In the genomic region with DNA sequence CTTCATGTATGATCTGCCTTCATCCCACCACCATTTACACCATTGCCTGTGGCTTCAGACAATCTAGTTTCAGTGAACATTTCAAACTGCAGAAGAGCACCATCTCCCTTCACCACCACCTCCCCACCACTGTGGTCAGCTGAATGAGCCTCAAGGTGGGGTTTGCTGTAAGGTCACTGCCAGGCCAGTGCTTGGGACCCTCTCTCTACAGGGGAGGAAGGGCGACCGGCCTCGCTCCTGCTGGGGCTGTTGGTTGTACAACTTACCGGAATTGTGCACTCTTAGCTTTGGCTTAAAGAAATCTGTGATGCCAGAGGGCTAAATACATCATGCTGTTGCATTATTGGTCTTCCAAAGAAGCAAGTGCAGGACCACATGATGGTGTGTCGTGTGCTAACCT, we compare ENCODE assay signal across 13 cellular contexts. TPM values are rescaled to one million over a fixed set of nuclear protein-coding genes. Genes with fewer than 3 reads are reported as not detected.
DNase-seq lines count a peak whose midpoint lies in the region; ATAC-seq and TF ChIP-seq lines count a peak whose summit lies in the region.
"Had no signal": no experiment of that assay in that cellular context is flagged by ENCODE, and none has a peak within 500 bp of the region (broad histone marks: within the 10 kb centered on the region; RNA-seq: fewer than 3 reads in every experiment).

No MANE protein-coding gene starts in this region.

- in situ Hi-C loops in Panc1 (cut with HindIII; ENCODE audit: low pct_unique_long_range_greater_than_20kb, low sequenced_read_pairs): no loop called here

- H3K36me3 ChIP-seq in Panc1 (ENCODE audit: control insufficient read depth, insufficient read depth, low read length) (no peaks in the 10 kb centered on the region), MG63 (peaks cover 26% of the 10 kb centered on the region), body of pancreas (replicated peaks in 1 of 2; ENCODE audit: insufficient read depth in 1 of 2, low read depth in 2 of 2) (no peaks in the 10 kb centered on the region)
- H3K36me3 ChIP-seq: tibial nerve had no signal

- peak overlapping the region; percentile 19 for H3K4me3 Mint-ChIP-seq in T-helper 1 cell treated with Interleukin-12 subunit alpha and Interleukin-12 subunit beta and Interleukin-4 antibody, amounts not matched to agents 30 μg/mL and 1 μg/mL, for 36 hours
- H3K4me3 Mint-ChIP-seq in dendritic cell treated with granulocyte-macrophage colony-stimulating factor and Interleukin-4, amounts not matched to agents 40 ng/mL and 50 ng/mL, for 4 days: no peak overlapping the region

- H3K27me3 ChIP-seq in Panc1 (ENCODE audit: control insufficient read depth, insufficient read depth, low read length) (no peaks in the 10 kb centered on the region), MG63 (no peaks in the 10 kb centered on the region), body of pancreas (no peaks in the 10 kb centered on the region)
- H3K27me3 ChIP-seq: esophagus squamous epithelium, tibial nerve had no signal

- H3K27ac Mint-ChIP-seq in T-helper 1 cell treated with Interleukin-12 subunit alpha and Interleukin-12 subunit beta and Interleukin-4 antibody, amounts not matched to agents 30 μg/mL and 1 μg/mL, for 36 hours: peak overlapping the region; percentile 76
- peak overlapping the region; percentile 83 for H3K27ac Mint-ChIP-seq in dendritic cell treated with granulocyte-macrophage colony-stimulating factor and Interleukin-4, amounts not matched to agents 40 ng/mL and 50 ng/mL, for 4 days

- CTCF ChIA-PET in Panc1 (lab: Charles Lee): no interaction called here

- intact Hi-C loops in Panc1 (cut with micrococcal nuclease; ENCODE audit: unreplicated experiment) (no loop called here), posterior vena cava (cut with DNase I) (loop anchor here in 1 of 2 donors (5.0 kb wide), 1 partner anchor 1582 kb away; no protein-coding TSS in a partner anchor), body of pancreas (cut with DNase I) (no loop called here)
- intact Hi-C loops in dendritic cell treated with granulocyte-macrophage colony-stimulating factor and Interleukin-4, amounts not matched to agents 40 ng/mL and 50 ng/mL, for 4 days (cut with micrococcal nuclease): no loop called here

- peaks cover 74% of the 10 kb centered on the region for H3K4me1 ChIP-seq in Panc1 (ENCODE audit: control insufficient read depth, insufficient read depth, low read length)
- H3K4me1 ChIP-seq in body of pancreas: peaks cover 31% of the 10 kb centered on the region

- peaks cover 40% of the 10 kb centered on the region for H3K36me3 Mint-ChIP-seq in T-helper 1 cell treated with Interleukin-12 subunit alpha and Interleukin-12 subunit beta and Interleukin-4 antibody, amounts not matched to agents 30 μg/mL and 1 μg/mL, for 36 hours (ENCODE audit: low read depth)
- peaks cover 68% of the 10 kb centered on the region for H3K36me3 Mint-ChIP-seq in dendritic cell treated with granulocyte-macrophage colony-stimulating factor and Interleukin-4, amounts not matched to agents 40 ng/mL and 50 ng/mL, for 4 days (ENCODE audit: low read depth)

- H3K9me3 ChIP-seq in Panc1 (ENCODE audit: control insufficient read depth, insufficient read depth, low read depth, low read length): no peaks in the 10 kb centered on the region
- no peaks in the 10 kb centered on the region for H3K9me3 ChIP-seq in MG63
- H3K9me3 ChIP-seq in body of pancreas: no peaks in the 10 kb centered on the region
- H3K9me3 ChIP-seq: esophagus squamous epithelium, tibial nerve had no signal

- TF ChIP-seq POLR2A in body of pancreas (IDR thresholded peaks at IDR 0.05): no peak

- TF ChIP-seq CTCF in Panc1 (IDR thresholded peaks at IDR 0.05): no peak
- no peak for TF ChIP-seq CTCF in body of pancreas (IDR thresholded peaks at IDR 0.05)

- no peak for ATAC-seq in Panc1
- ATAC-seq in body of pancreas: no peak

- DNase-seq in T-helper 1 cell: no peak
- DNase-seq in Panc1 (ENCODE audit: low read depth, low spot score): no peak
- peak; percentile 80 for DNase-seq in posterior vena cava (ENCODE audit: low spot score)
- DNase-seq in epidermal melanocyte (ENCODE audit: insufficient read length, low spot score): no peak
- no peak for DNase-seq in MG63
- no peak for DNase-seq in body of pancreas
- DNase-seq: 8988T, activated T-cell treated with anti-CD3 and anti-CD28 coated beads for 4 hours, caudate nucleus, esophagus squamous epithelium had no signal

- H3K4me1 Mint-ChIP-seq in T-helper 1 cell treated with Interleukin-12 subunit alpha and Interleukin-12 subunit beta and Interleukin-4 antibody, amounts not matched to agents 30 μg/mL and 1 μg/mL, for 36 hours (ENCODE audit: low read depth): peaks cover 59% of the 10 kb centered on the region
- peaks cover 60% of the 10 kb centered on the region for H3K4me1 Mint-ChIP-seq in dendritic cell treated with granulocyte-macrophage colony-stimulating factor and Interleukin-4, amounts not matched to agents 40 ng/mL and 50 ng/mL, for 4 days (ENCODE audit: low read depth)

- POLR2A ChIA-PET in Panc1 (lab: Charles Lee): no interaction called here

- WGBS in body of pancreas, 2 donors: 63 to 64% methylated on average over 5 of the region's 5 CpGs

- H3K27ac ChIP-seq in Panc1 (ENCODE audit: low read length): peak overlapping the region; percentile 96
- no peak overlapping the region for H3K27ac ChIP-seq in body of pancreas

- H3K27me3 Mint-ChIP-seq in T-helper 1 cell treated with Interleukin-12 subunit alpha and Interleukin-12 subunit beta and Interleukin-4 antibody, amounts not matched to agents 30 μg/mL and 1 μg/mL, for 36 hours (ENCODE audit: low read depth): no peaks in the 10 kb centered on the region
- H3K27me3 Mint-ChIP-seq in dendritic cell treated with granulocyte-macrophage colony-stimulating factor and Interleukin-4, amounts not matched to agents 40 ng/mL and 50 ng/mL, for 4 days: no peaks in the 10 kb centered on the region

- H3K4me3 ChIP-seq in Panc1 (ENCODE audit: low read depth in 2 of 2, low read length in 2 of 2): no peak overlapping the region; a peak in 1 of 4 replicates
- H3K4me3 ChIP-seq in MG63: no peak overlapping the region
- H3K4me3 ChIP-seq in body of pancreas: no peak overlapping the region
- H3K4me3 ChIP-seq: esophagus squamous epithelium, tibial nerve had no signal

- no TSS peak for BruUV-seq in Panc1 (replicated peaks; lab: Mats Ljungman, UMichigan)

- no peaks in the 10 kb centered on the region for H3K9me3 Mint-ChIP-seq in T-helper 1 cell treated with Interleukin-12 subunit alpha and Interleukin-12 subunit beta and Interleukin-4 antibody, amounts not matched to agents 30 μg/mL and 1 μg/mL, for 36 hours
- H3K9me3 Mint-ChIP-seq in dendritic cell treated with granulocyte-macrophage colony-stimulating factor and Interleukin-4, amounts not matched to agents 40 ng/mL and 50 ng/mL, for 4 days: no peaks in the 10 kb centered on the region

RNA-seq across cellular contexts. Expression of a gene that starts 26.6 kb away (rescaled TPM):
- total RNA-seq in Panc1 (2021; ENCODE audit: unreplicated experiment): 232 TPM
- polyA plus RNA-seq in Panc1 (2012; ENCODE audit: insufficient read length): 436 TPM
- total RNA-seq in posterior vena cava: 100 to 1,000 TPM; 109 to 216 TPM
- 121 and 183 TPM in 2 replicates for total RNA-seq in MG63 (2014; rRNA removed; shearing (Covaris generic); ENCODE audit: low replicate concordance)
- total RNA-seq in body of pancreas: 10 to 100 TPM; 17.4 to 39.6 TPM
